Comparison of ENCODE assay signal across 14 cellular contexts in the genomic region with DNA sequence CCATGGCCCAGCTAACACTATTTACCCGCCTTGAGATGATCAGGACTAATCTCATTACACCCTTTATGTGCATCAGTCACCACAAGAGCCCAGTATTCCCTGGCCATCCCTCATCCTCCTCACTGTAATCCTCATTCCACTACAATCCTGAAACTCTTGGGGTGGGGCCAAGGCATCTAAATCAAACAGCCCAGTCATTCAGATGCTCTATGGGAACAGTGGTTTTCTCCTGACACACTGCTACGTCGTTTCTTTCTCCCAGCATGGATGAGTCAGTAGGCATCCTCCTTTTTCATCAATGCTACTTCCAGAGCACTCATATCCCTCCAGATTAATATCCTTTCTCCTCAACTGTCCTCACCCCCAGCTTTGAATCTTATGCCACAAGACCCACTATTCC. TPM values are rescaled to one million over a fixed set of nuclear protein-coding genes. Genes with fewer than 3 reads are reported as not detected.
A peak's percentile ranks its signal among the peaks of the same experiment; 100 is the strongest.
DNase-seq lines count a peak whose midpoint lies in the region; ATAC-seq and TF ChIP-seq lines count a peak whose summit lies in the region.
"Had no signal": no experiment of that assay in that cellular context is flagged by ENCODE, and none has a peak within 500 bp of the region (broad histone marks: within the 10 kb centered on the region; RNA-seq: fewer than 3 reads in every experiment).

No MANE protein-coding gene starts in this region.

- POLR2A ChIA-PET in AG04449 (lab: Yijun Ruan, JAX) = no interaction called here

- H3K27me3 ChIP-seq in foreskin keratinocyte = no peaks in the 10 kb centered on the region
- H3K27me3 ChIP-seq: body of pancreas, transverse colon had no signal

- CTCF ChIA-PET in AG04449 (lab: Yijun Ruan, JAX) = interaction anchor here (1.1 to 2.6 kb wide), 3 partner anchors 11 to 83 kb away, joined by 6 to 14 read pairs (median 6); no protein-coding TSS in a partner anchor

- H3K4me1 ChIP-seq in foreskin keratinocyte = peaks cover 13% of the 10 kb centered on the region

- DNase-seq in AG04449 (ENCODE audit: low read depth, low spot score) = peak; percentile 69
- DNase-seq in HPDE6-E6E7 (ENCODE audit: extremely low spot score) = peak; percentile 34
- DNase-seq in amniotic epithelial cell (ENCODE audit: low read depth) = peak; percentile 94
- DNase-seq in foreskin keratinocyte = peak; percentile 80 to 91
- no peak for DNase-seq in cerebellar cortex (ENCODE audit: low spot score)
- no peak for DNase-seq in inferior parietal cortex (ENCODE audit: extremely low spot score)
- DNase-seq in NCI-H1105 treated with DMSO at 0.1 percent for 48 hours (lab: John Stamatoyannopoulos, UW) = no peak
- DNase-seq: activated CD4-positive, alpha-beta T cell treated with anti-CD3 and anti-CD28 coated beads, Interleukin-2, amount 10 ng/mL, durations not matched to agents 7 days and 5 days; body of pancreas; MM.1S; transverse colon had no signal

- no peak for TF ChIP-seq CTCF in AG04449 (IDR thresholded peaks at IDR 0.05; ENCODE audit: insufficient read depth, low read length, missing control alignments)
- TF ChIP-seq CTCF in foreskin keratinocyte (conservative IDR thresholded peaks at IDR 0.05) = peak; percentile 15

- H3K27ac ChIP-seq in foreskin keratinocyte = peak overlapping the region; percentile 74
- H3K27ac ChIP-seq: body of pancreas, transverse colon had no signal

- H3K4me3 ChIP-seq in AG04449 (ENCODE audit: low read depth, low read length) = no peak overlapping the region
- H3K4me3 ChIP-seq: body of pancreas, transverse colon had no signal

- ATAC-seq in foreskin keratinocyte = peak; percentile 97
- ATAC-seq in GM21381 (IDR thresholded peaks at IDR 0.05; ENCODE audit: unreplicated experiment) = no peak
- ATAC-seq: body of pancreas had no signal

RNA-seq across cellular contexts. Expression of a gene that starts 5.6 kb away (rescaled TPM):
- total RNA-seq in foreskin keratinocyte = 37.6 and 38.8 TPM in 2 replicates
- polyA plus RNA-seq in foreskin keratinocyte = 11.8 and 14.9 TPM in 2 replicates

RNA-seq across cellular contexts. Expression of a gene that starts 22.2 kb away (rescaled TPM):
- total RNA-seq in foreskin keratinocyte = not detected in 2 replicates
- 0.01 TPM in 1 of 2 replicates, not detected in the other for polyA plus RNA-seq in foreskin keratinocyte

RNA-seq across cellular contexts. Expression of a gene that starts 38.2 kb away (rescaled TPM):
- 0.28 and 0.44 TPM in 2 replicates for total RNA-seq in foreskin keratinocyte
- 0.21 and 0.30 TPM in 2 replicates for polyA plus RNA-seq in foreskin keratinocyte
- total RNA-seq: body of pancreas, OCI-LY7 had no signal

RNA-seq across cellular contexts. Expression of a gene that starts 44.3 kb away (rescaled TPM):
- total RNA-seq in foreskin keratinocyte = 5.7 and 10.4 TPM in 2 replicates
- 4.1 and 6.3 TPM in 2 replicates for polyA plus RNA-seq in foreskin keratinocyte

RNA-seq across cellular contexts. Expression of a gene that starts 50.8 kb away (rescaled TPM):
- 0.18 and 0.44 TPM in 2 replicates for total RNA-seq in foreskin keratinocyte
- 0.28 and 0.32 TPM in 2 replicates for polyA plus RNA-seq in foreskin keratinocyte
- total RNA-seq: activated CD4-positive, alpha-beta T cell treated with anti-CD3 and anti-CD28 coated beads, Interleukin-2, amount 10 ng/mL, durations not matched to agents 7 days and 5 days; activated T-helper 1 cell treated with anti-CD3 and anti-CD28 coated beads, Interleukin-12 subunit alpha, Interleukin-12 subunit beta, Interleukin-2, Interleukin-4 antibody, amounts not matched to agents 30 ng/mL and 10 ng/mL and 1 ng/mL, durations not matched to agents 14 hours and 24 hours and 36 hours; transverse colon had no signal

Comparison
In these comparisons a context has a peak if more than half of its experiments do, and no peak if none do; other contexts are left out.
1. DNase-seq: peak in AG04449 (single experiment), HPDE6-E6E7 (single experiment), amniotic epithelial cell (single experiment) and foreskin keratinocyte (2 of 2); none in cerebellar cortex (single experiment), inferior parietal cortex (single experiment) and NCI-H1105 treated with DMSO at 0.1 percent for 48 hours (single experiment).